Comparison of ENCODE assay signal across 1 cellular context in genomic region chr2:235936493-235936892, GRCh38.
TF ChIP-seq lines count a peak whose summit lies in the region.

No MANE protein-coding gene starts in this region.

TF ChIP-seq in H1, 55 proteins besides CTCF, POLR2A, EP300 and RAD21:
- TF ChIP-seq TAF1 (IDR thresholded peaks at IDR 0.05; ENCODE audit: low read depth, low read length) (no peak), HDAC2 (IDR thresholded peaks at IDR 0.05; ENCODE audit: borderline replicate concordance in 1 of 2, low read depth in 2 of 2, low read length in 2 of 2) (no peak), BRCA1 (IDR thresholded peaks at IDR 0.05; ENCODE audit: low read depth, low read length) (no peak), CEBPB (IDR thresholded peaks at IDR 0.05; ENCODE audit: low read depth, low read length) (no peak), HDAC6 (IDR thresholded peaks at IDR 0.05; ENCODE audit: low read depth, low read length) (no peak), YY1 (IDR thresholded peaks at IDR 0.05; ENCODE audit: low read depth, low read length) (no peak), RNF2 (IDR thresholded peaks at IDR 0.05; ENCODE audit: borderline replicate concordance, low read depth, low read length, missing control alignments, poor library complexity, severe bottlenecking) (no peak), RFX5 (IDR thresholded peaks at IDR 0.05; ENCODE audit: borderline replicate concordance, low read depth, low read length) (no peak), JUN (IDR thresholded peaks at IDR 0.05; ENCODE audit: low read depth, low read length) (no peak), E2F6 (IDR thresholded peaks at IDR 0.05) (no peak), PHF8 (conservative IDR thresholded peaks at IDR 0.05; ENCODE audit: low read depth, low read length) (no peak), CHD1 (IDR thresholded peaks at IDR 0.05; ENCODE audit: low read depth, low read length) (no peak), SUZ12 (IDR thresholded peaks at IDR 0.05; ENCODE audit: low read length) (no peak), BCL11A (IDR thresholded peaks at IDR 0.05; ENCODE audit: low read depth in 2 of 2, low read length in 2 of 2) (no peak)
